Comparison of ENCODE assay signal across 14 cellular contexts in genomic region chrX:7117587-7117986, GRCh38. TPM values are rescaled to one million over a fixed set of nuclear protein-coding genes. Genes with fewer than 3 reads are reported as not detected.
A peak's percentile ranks its signal among the peaks of the same experiment; 100 is the strongest.
DNase-seq lines count a peak whose midpoint lies in the region; ATAC-seq and TF ChIP-seq lines count a peak whose summit lies in the region.
"Had no signal": no experiment of that assay in that cellular context is flagged by ENCODE, and none has a peak within 500 bp of the region (broad histone marks: within the 10 kb centered on the region; RNA-seq: fewer than 3 reads in every experiment).

No MANE protein-coding gene starts in this region.

- peak; percentile 59 for ATAC-seq in GM18502 (IDR thresholded peaks at IDR 0.05; ENCODE audit: poor library complexity, unreplicated experiment)
- peak; percentile 44 for ATAC-seq in GM21526 (IDR thresholded peaks at IDR 0.05; ENCODE audit: low FRiP score, unreplicated experiment)
- ATAC-seq in HG03103 (IDR thresholded peaks at IDR 0.05; ENCODE audit: low read depth, unreplicated experiment), result peak; percentile 48
- no peak for ATAC-seq in HG03378 (IDR thresholded peaks at IDR 0.05; ENCODE audit: unreplicated experiment)
- ATAC-seq: activated T-cell treated with anti-CD3 and anti-CD28 coated beads, Interleukin-2, amount 50 U/mL, for 4 hours had no signal

- no peaks in the 10 kb centered on the region for H3K27me3 ChIP-seq in tibial nerve

- H3K4me1 ChIP-seq in tibial nerve, result peaks cover 0 to 5% (median 0%) of the 10 kb centered on the region in 4 donors

- H3K27ac ChIP-seq in VCaP, result peak overlapping the region; percentile 94; the same call in 1 of the 2 replicates
- H3K27ac ChIP-seq in tibial nerve, result no peak overlapping the region
- H3K27ac ChIP-seq: SK-N-MC had no signal

- TF ChIP-seq EP300 in tibial nerve (IDR thresholded peaks at IDR 0.05), result no peak

- peaks cover 0 to 4% (median 0%) of the 10 kb centered on the region in 3 donors for H3K36me3 ChIP-seq in tibial nerve

- DNase-seq in tibial nerve (ENCODE audit: low spot score in 2 of 2) (no peak), islet precursor cell (no peak)
- no peak for DNase-seq in stimulated activated CD8-positive, alpha-beta memory T cell treated with anti-CD3 and anti-CD28 coated beads, Interleukin-4, amount 100 ng/mL, for 48 hours
- DNase-seq: activated CD4-positive, CD25-positive, alpha-beta regulatory T cell; activated T-cell treated with anti-CD3 and anti-CD28 coated beads, Interleukin-2, amount 50 U/mL, for 4 hours; NCI-H2029; stimulated activated CD4-positive, alpha-beta T cell treated with anti-CD3 and anti-CD28 coated beads, Interleukin-4, amount 100 ng/mL, for 1 hour; stimulated activated naive CD4-positive, alpha-beta T cell treated with Interleukin-2 at 50 U/mL for 16 hours had no signal

- H3K9me3 ChIP-seq in tibial nerve, result peaks cover 0 to 4% (median 0%) of the 10 kb centered on the region in 4 donors

- TF ChIP-seq POLR2A in tibial nerve (IDR thresholded peaks at IDR 0.05), result no peak

- WGBS in tibial nerve, 2 donors, result 94 to 98% methylated on average over 3 of the region's 3 CpGs

- no peak for TF ChIP-seq CTCF in VCaP (conservative IDR thresholded peaks at IDR 0.05)
- TF ChIP-seq CTCF in tibial nerve (IDR thresholded peaks at IDR 0.05), result no peak

- no peak overlapping the region for H3K4me3 ChIP-seq in tibial nerve
- H3K4me3 ChIP-seq: SK-N-MC had no signal

RNA-seq across cellular contexts. Expression of gene STS, which starts 29.9 kb away (rescaled TPM):
- 1 to 10 TPM; 6.9 to 9.6 (median 8.7) TPM for total RNA-seq in tibial nerve

RNA-seq across cellular contexts. Expression of gene PUDP, which starts 30.4 kb away (rescaled TPM):
- total RNA-seq in tibial nerve, result 10 to 100 TPM; 11.9 to 29.2 (median 14.1) TPM
